10 cellular contexts compared by ENCODE assay signal in the genomic region with DNA sequence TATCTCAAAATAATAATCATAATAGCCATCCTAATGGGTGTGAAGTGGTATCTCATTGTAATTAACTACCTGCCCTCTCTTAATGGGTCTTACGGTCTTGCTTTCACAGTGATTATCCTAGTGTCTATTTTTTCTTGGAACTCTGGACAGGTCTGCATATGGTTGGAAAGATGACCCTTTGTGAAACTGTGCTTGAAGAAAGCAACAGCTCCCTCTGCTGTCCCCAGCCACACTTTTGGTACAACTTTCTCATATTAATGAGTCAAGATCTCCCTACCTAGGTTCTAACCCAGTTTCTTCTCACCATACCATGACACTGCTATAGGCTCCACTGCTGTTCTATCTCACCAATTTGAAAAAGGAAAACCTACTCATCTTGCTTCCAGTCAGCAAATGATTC. TPM values are rescaled to one million over a fixed set of nuclear protein-coding genes. Genes with fewer than 3 reads are reported as not detected.
DNase-seq lines count a peak whose midpoint lies in the region; ATAC-seq and TF ChIP-seq lines count a peak whose summit lies in the region.
"Had no signal": no experiment of that assay in that cellular context is flagged by ENCODE, and none has a peak within 500 bp of the region (broad histone marks: within the 10 kb centered on the region; RNA-seq: fewer than 3 reads in every experiment).

No MANE protein-coding gene starts in this region.

- no peaks in the 10 kb centered on the region for H4K20me1 ChIP-seq in PC-9 (ENCODE audit: insufficient read depth)

- no TSS peak for BruUV-seq in PC-9 (replicated peaks; lab: Mats Ljungman, UMichigan)

- peak; percentile 9 for TF ChIP-seq CTCF in GM12865 (IDR thresholded peaks at IDR 0.05; ENCODE audit: insufficient read depth, low read depth, low read length, missing control alignments)
- peak; percentile 64 for TF ChIP-seq CTCF in PC-9 (conservative IDR thresholded peaks at IDR 0.05)

- peak; percentile 11 for DNase-seq in ACHN
- DNase-seq in GM12865 (ENCODE audit: low read depth): no peak
- DNase-seq in PC-9: peak in 1 of 2 experiments; percentile 27
- DNase-seq in glomerular visceral epithelial cell (ENCODE audit: extremely low spot score): peak; percentile 5
- DNase-seq in COR-L47 (lab: John Stamatoyannopoulos, UW): no peak
- no peak for DNase-seq in NCI-H2171 (lab: John Stamatoyannopoulos, UW)
- DNase-seq: ovary had no signal

- no peak overlapping the region for H2AFZ ChIP-seq in PC-9

- no peaks in the 10 kb centered on the region for H3K27me3 ChIP-seq in PC-9 (ENCODE audit: insufficient read depth, low read depth)
- H3K27me3 ChIP-seq: ovary had no signal

- H3K4me3 ChIP-seq in GM12865 (ENCODE audit: low read depth, low read length) (no peak overlapping the region), PC-9 (no peak overlapping the region)
- H3K4me3 ChIP-seq: ovary had no signal

- no peaks in the 10 kb centered on the region for H3K9me2 ChIP-seq in PC-9 (ENCODE audit: insufficient read depth)

- in situ Hi-C loops in ACHN (cut with HindIII; ENCODE audit: low pct_ligation_motif_present, low pct_unique_long_range_greater_than_20kb, low sequenced_read_pairs): no loop called here

- H3K79me2 ChIP-seq in PC-9 (ENCODE audit: low read depth): no peaks in the 10 kb centered on the region

- no peak overlapping the region for H3K4me2 ChIP-seq in PC-9

- intact Hi-C loops in PC-9 (cut with micrococcal nuclease; ENCODE audit: unreplicated experiment): no loop called here

- POLR2A ChIA-PET in PC-9 (lab: Charles Lee; ENCODE audit: unreplicated experiment): no interaction called here

- ATAC-seq in HG02610 (IDR thresholded peaks at IDR 0.05; ENCODE audit: unreplicated experiment) (no peak), HG03457 (IDR thresholded peaks at IDR 0.05; ENCODE audit: unreplicated experiment) (no peak)

- no peaks in the 10 kb centered on the region for H3K36me3 ChIP-seq in PC-9 (ENCODE audit: low read depth)
- H3K36me3 ChIP-seq: ovary had no signal

- no peaks in the 10 kb centered on the region for H3K9me3 ChIP-seq in PC-9 (ENCODE audit: insufficient read depth, low read depth)
- H3K9me3 ChIP-seq: ovary had no signal

- H3K27ac ChIP-seq in PC-9: no peak overlapping the region
- H3K27ac ChIP-seq: ovary had no signal

- no peaks in the 10 kb centered on the region for H3F3A ChIP-seq in PC-9 (ENCODE audit: insufficient read depth, low read depth)

- CTCF ChIA-PET in PC-9 (lab: Charles Lee): no interaction called here

- H3K4me1 ChIP-seq in PC-9 (replicated peaks; ENCODE audit: insufficient read depth): no peaks in the 10 kb centered on the region

RNA-seq across cellular contexts. Expression of gene TFDP3, which starts 2.4 kb away (rescaled TPM):
- total RNA-seq in PC-9 (2021): not detected in 2 replicates
- total RNA-seq: ovary, temporal lobe had no signal

Comparison
In these comparisons a context has a peak if more than half of its experiments do, and no peak if none do; other contexts are left out.
1. DNase-seq: peak in ACHN (single experiment) and glomerular visceral epithelial cell (single experiment); none in GM12865 (single experiment), COR-L47 (single experiment) and NCI-H2171 (single experiment).